ENCODE assay signal across 10 cellular contexts in genomic region chr13:97659602-97660001, GRCh38.
DNase-seq lines count a peak whose midpoint lies in the region; ATAC-seq and TF ChIP-seq lines count a peak whose summit lies in the region.
"Had no signal": no experiment of that assay in that cellular context is flagged by ENCODE, and none has a peak within 500 bp of the region (broad histone marks: within the 10 kb centered on the region; RNA-seq: fewer than 3 reads in every experiment).

No MANE protein-coding gene starts in this region.

- no peak overlapping the region for H2AFZ ChIP-seq in hepatocyte

- DNase-seq in Right ventricle myocardium inferior (ENCODE audit: missing footprints), result no peak
- no peak for DNase-seq in right atrium auricular region (ENCODE audit: low spot score)
- peak; percentile 38 for DNase-seq in SK-MEL-5 (ENCODE audit: low read depth, low spot score)
- DNase-seq in hepatocyte (ENCODE audit: low spot score), result peak; percentile 43
- no peak for DNase-seq in T-helper 2 cell treated with Interferon-gamma antibody and Interleukin-4, amounts not matched to agents 5 μg/mL and 100 μg/mL, for 36 hours (ENCODE audit: low spot score)
- DNase-seq: NCI-H187 had no signal

- H3K9me2 ChIP-seq in hepatocyte (replicated peaks; ENCODE audit: insufficient read depth), result no peaks in the 10 kb centered on the region

- TF ChIP-seq CTCF in right atrium auricular region (IDR thresholded peaks at IDR 0.05) (peak in 1 of 2 donors; percentile 63), hepatocyte (IDR thresholded peaks at IDR 0.05; ENCODE audit: poor library complexity) (peak; percentile 60)

- no peaks in the 10 kb centered on the region for H3K9me3 Mint-ChIP-seq in T-helper 2 cell treated with Interferon-gamma antibody and Interleukin-4, amounts not matched to agents 5 μg/mL and 100 μg/mL, for 36 hours

- no peaks in the 10 kb centered on the region for H3K27me3 ChIP-seq in right atrium auricular region
- no peaks in the 10 kb centered on the region for H3K27me3 ChIP-seq in hepatocyte
- H3K27me3 ChIP-seq: BLaER1 treated with 17β-estradiol and CSF1 and Interleukin-3, amounts not matched to agents 10 nM and 100 nM had no signal

- H3K9me3 ChIP-seq in right atrium auricular region (no peaks in the 10 kb centered on the region), hepatocyte (ENCODE audit: low read depth) (no peaks in the 10 kb centered on the region)

- no peak overlapping the region for H3K4me3 Mint-ChIP-seq in T-helper 2 cell treated with Interferon-gamma antibody and Interleukin-4, amounts not matched to agents 5 μg/mL and 100 μg/mL, for 36 hours

- H3K36me3 ChIP-seq in right atrium auricular region (no peaks in the 10 kb centered on the region), hepatocyte (replicated peaks; ENCODE audit: insufficient read depth, low read depth) (no peaks in the 10 kb centered on the region)
- H3K36me3 ChIP-seq: BLaER1 treated with 17β-estradiol and CSF1 and Interleukin-3, amounts not matched to agents 10 nM and 100 nM had no signal

- no peaks in the 10 kb centered on the region for H3K79me2 ChIP-seq in hepatocyte

- H3K27ac ChIP-seq in right atrium auricular region, result no peak overlapping the region
- H3K27ac ChIP-seq in hepatocyte, result no peak overlapping the region
- H3K27ac ChIP-seq: BLaER1 treated with 17β-estradiol and CSF1 and Interleukin-3, amounts not matched to agents 10 nM and 100 nM had no signal

- H4K20me1 ChIP-seq in hepatocyte (ENCODE audit: insufficient read depth, poor library complexity, severe bottlenecking), result no peaks in the 10 kb centered on the region
- H4K20me1 ChIP-seq: BLaER1 treated with 17β-estradiol and CSF1 and Interleukin-3, amounts not matched to agents 10 nM and 100 nM had no signal

- no peak overlapping the region for H3K4me2 ChIP-seq in hepatocyte

- ATAC-seq in Right ventricle myocardium inferior, result peak; percentile 42
- ATAC-seq in HG02884 (IDR thresholded peaks at IDR 0.05; ENCODE audit: unreplicated experiment), result no peak
- no peak for ATAC-seq in HG03025 (IDR thresholded peaks at IDR 0.05; ENCODE audit: low FRiP score, unreplicated experiment)
- no peak for ATAC-seq in HG02588 (IDR thresholded peaks at IDR 0.05; ENCODE audit: unreplicated experiment)

- WGBS in hepatocyte (ENCODE audit: low lambda C conversion rate, missing lambda C conversion rate), result 42% methylated on average over 4 of the region's 4 CpGs

- H3K27me3 Mint-ChIP-seq in T-helper 2 cell treated with Interferon-gamma antibody and Interleukin-4, amounts not matched to agents 5 μg/mL and 100 μg/mL, for 36 hours (ENCODE audit: low read depth), result no peaks in the 10 kb centered on the region

- H3K27ac Mint-ChIP-seq in T-helper 2 cell treated with Interferon-gamma antibody and Interleukin-4, amounts not matched to agents 5 μg/mL and 100 μg/mL, for 36 hours, result no peak overlapping the region

- H3K36me3 Mint-ChIP-seq in T-helper 2 cell treated with Interferon-gamma antibody and Interleukin-4, amounts not matched to agents 5 μg/mL and 100 μg/mL, for 36 hours (ENCODE audit: low read depth), result no peaks in the 10 kb centered on the region

- in situ Hi-C loops in SK-MEL-5 (cut with HindIII; ENCODE audit: low pct_unique_long_range_greater_than_20kb, low sequenced_read_pairs), result no loop called here

- intact Hi-C loops in Right ventricle myocardium inferior (cut with DNase I), result loop anchor here (10.0 kb wide), 1 partner anchor 645 kb away; no protein-coding TSS in a partner anchor

- H3K4me3 ChIP-seq in right atrium auricular region (no peak overlapping the region), hepatocyte (no peak overlapping the region)
- H3K4me3 ChIP-seq: BLaER1 treated with 17β-estradiol and CSF1 and Interleukin-3, amounts not matched to agents 10 nM and 100 nM had no signal

- no peaks in the 10 kb centered on the region for H3K4me1 Mint-ChIP-seq in T-helper 2 cell treated with Interferon-gamma antibody and Interleukin-4, amounts not matched to agents 5 μg/mL and 100 μg/mL, for 36 hours (ENCODE audit: low read depth)

- H3K4me1 ChIP-seq in right atrium auricular region (peaks cover 0 to 8% of the 10 kb centered on the region in 2 donors), hepatocyte (ENCODE audit: insufficient read depth) (no peaks in the 10 kb centered on the region)

Comparison
In these comparisons a context has a peak if more than half of its experiments do, and no peak if none do; other contexts are left out.
1. DNase-seq: peak in SK-MEL-5 (single experiment) and hepatocyte (single experiment); none in Right ventricle myocardium inferior (single experiment), right atrium auricular region (single experiment) and T-helper 2 cell treated with Interferon-gamma antibody and Interleukin-4, amounts not matched to agents 5 μg/mL and 100 μg/mL, for 36 hours (single experiment).